ENCODE assay signal across 23 cellular contexts in genomic region chr16:28573738-28574718, GRCh38. TPM values are rescaled to one million over a fixed set of nuclear protein-coding genes. Genes with fewer than 3 reads are reported as not detected.
DNase-seq lines count a peak whose midpoint lies in the region; ATAC-seq and TF ChIP-seq lines count a peak whose summit lies in the region.
"Had no signal": no experiment of that assay in that cellular context is flagged by ENCODE, and none has a peak within 500 bp of the region (broad histone marks: within the 10 kb centered on the region; RNA-seq: fewer than 3 reads in every experiment).

No MANE protein-coding gene starts in this region.

- H3K27ac ChIP-seq in lung (ENCODE audit: low read depth in 1 of 2, low read length in 1 of 2) (peak overlapping the region in 1 of 2 donors; percentile 76), testis (peak overlapping the region; percentile 83), vagina (no peak overlapping the region)
- H3K27ac ChIP-seq in CD8-positive, alpha-beta memory T cell (ENCODE audit: low read depth, low read length): no peak overlapping the region

- POLR2A ChIA-PET in CD8-positive, alpha-beta memory T cell (lab: Charles Lee): no interaction called here

- H3K4me3 Mint-ChIP-seq in activated naive CD4-positive, alpha-beta T cell treated with anti-CD3 and anti-CD28 coated beads, Interleukin-2, amount 50 U/mL, for 24 hours: no peak overlapping the region
- no peak overlapping the region for H3K4me3 Mint-ChIP-seq in central memory CD8-positive, alpha-beta T cell
- no peak overlapping the region for H3K4me3 Mint-ChIP-seq in CD8-positive, alpha-beta memory T cell
- H3K4me3 Mint-ChIP-seq: activated naive CD4-positive, alpha-beta T cell treated with anti-CD3 and anti-CD28 coated beads for 36 hours had no signal

- H3K36me3 ChIP-seq in lung (ENCODE audit: control insufficient read depth in 2 of 2, insufficient read depth in 2 of 2, low read length in 2 of 2) (no peaks in the 10 kb centered on the region), testis (ENCODE audit: low read depth, missing control alignments) (no peaks in the 10 kb centered on the region), vagina (no peaks in the 10 kb centered on the region)
- H3K36me3 ChIP-seq in CD8-positive, alpha-beta memory T cell (ENCODE audit: insufficient read depth, low read length): no peaks in the 10 kb centered on the region

- H3K4me1 Mint-ChIP-seq in activated naive CD4-positive, alpha-beta T cell treated with anti-CD3 and anti-CD28 coated beads, Interleukin-2, amount 50 U/mL, for 24 hours: peaks cover 39% of the 10 kb centered on the region
- peaks cover 46% of the 10 kb centered on the region for H3K4me1 Mint-ChIP-seq in central memory CD8-positive, alpha-beta T cell
- H3K4me1 Mint-ChIP-seq in CD8-positive, alpha-beta memory T cell: peaks cover 38 to 56% (median 43%) of the 10 kb centered on the region in 3 donors

- H3K27ac Mint-ChIP-seq in activated naive CD4-positive, alpha-beta T cell treated with anti-CD3 and anti-CD28 coated beads, Interleukin-2, amount 50 U/mL, for 24 hours: peak overlapping the region; percentile 42
- H3K27ac Mint-ChIP-seq in central memory CD8-positive, alpha-beta T cell (ENCODE audit: low read depth): peak overlapping the region; percentile 66
- peak overlapping the region in 4 of 8 donors; percentile 13 to 96 (median 56) for H3K27ac Mint-ChIP-seq in CD8-positive, alpha-beta memory T cell
- H3K27ac Mint-ChIP-seq: activated naive CD4-positive, alpha-beta T cell treated with anti-CD3 and anti-CD28 coated beads for 36 hours had no signal

- WGBS in lung, 2 donors: 60 to 64% methylated on average over 17 of the region's 17 CpGs
- WGBS in testis, 2 donors: 55 to 58% methylated on average over 17 of the region's 17 CpGs

- H3K27me3 ChIP-seq in lung (ENCODE audit: control insufficient read depth, insufficient read depth): no peaks in the 10 kb centered on the region
- no peaks in the 10 kb centered on the region for H3K27me3 ChIP-seq in testis
- H3K27me3 ChIP-seq in vagina: no peaks in the 10 kb centered on the region
- no peaks in the 10 kb centered on the region for H3K27me3 ChIP-seq in CD8-positive, alpha-beta memory T cell (ENCODE audit: insufficient read depth, low read length, poor library complexity, severe bottlenecking)
- H3K27me3 ChIP-seq: spleen had no signal

- no peaks in the 10 kb centered on the region for H3K27me3 Mint-ChIP-seq in activated naive CD4-positive, alpha-beta T cell treated with anti-CD3 and anti-CD28 coated beads, Interleukin-2, amount 50 U/mL, for 24 hours
- H3K27me3 Mint-ChIP-seq in central memory CD8-positive, alpha-beta T cell: no peaks in the 10 kb centered on the region
- no peaks in the 10 kb centered on the region for H3K27me3 Mint-ChIP-seq in CD8-positive, alpha-beta memory T cell

- CTCF ChIA-PET in CD8-positive, alpha-beta memory T cell (lab: Charles Lee): interaction anchor here (1.1 to 1.3 kb wide), 2 partner anchors 8 to 247 kb away, joined by 3 read pairs; no protein-coding TSS in a partner anchor

- peaks cover 0 to 1% of the 10 kb centered on the region in 2 donors for H3K9me3 ChIP-seq in lung (ENCODE audit: control insufficient read depth in 2 of 2, insufficient read depth in 1 of 2, low read length in 1 of 2)
- no peaks in the 10 kb centered on the region for H3K9me3 ChIP-seq in testis
- H3K9me3 ChIP-seq in vagina: no peaks in the 10 kb centered on the region
- no peaks in the 10 kb centered on the region for H3K9me3 ChIP-seq in CD8-positive, alpha-beta memory T cell (ENCODE audit: low read length)
- H3K9me3 ChIP-seq: psoas muscle, spleen had no signal

- no peak for DNase-seq in activated naive CD4-positive, alpha-beta T cell (lab: John Stamatoyannopoulos, UW)
- DNase-seq in central memory CD8-positive, alpha-beta T cell (ENCODE audit: low spot score in 2 of 2): no peak
- DNase-seq in lung (ENCODE audit: low spot score) (no peak), testis (peak; percentile 23), vagina (ENCODE audit: extremely low spot score in 2 of 2) (no peak), EL (no peak)
- DNase-seq in CD8-positive, alpha-beta memory T cell: no peak
- DNase-seq: activated CD4-positive, alpha-beta T cell treated with anti-CD3 and anti-CD28 coated beads for 48 hours; activated CD8-positive, alpha-beta memory T cell treated with anti-CD3 and anti-CD28 coated beads, Interleukin-2, amount 50 U/mL, for 48 hours; activated naive CD4-positive, alpha-beta T cell treated with anti-CD3 and anti-CD28 coated beads for 36 hours; dermis blood vessel endothelial cell; DND-41; foreskin melanocyte; GOT3; NCI-H146; NCI-H2227 treated with DMSO at 0.1 percent for 48 hours; psoas muscle; RPMI8226; spleen; stimulated activated CD8-positive, alpha-beta memory T cell treated with anti-CD3 and anti-CD28 coated beads, Interleukin-4, amount 100 ng/mL, for 48 hours; SW 1271 had no signal

- H3K36me3 Mint-ChIP-seq in activated naive CD4-positive, alpha-beta T cell treated with anti-CD3 and anti-CD28 coated beads, Interleukin-2, amount 50 U/mL, for 24 hours: no peaks in the 10 kb centered on the region
- H3K36me3 Mint-ChIP-seq in central memory CD8-positive, alpha-beta T cell (ENCODE audit: insufficient read depth): peaks cover 13% of the 10 kb centered on the region
- peaks cover 0 to 46% (median 3%) of the 10 kb centered on the region in 3 donors for H3K36me3 Mint-ChIP-seq in CD8-positive, alpha-beta memory T cell

- no peak for TF ChIP-seq POLR2A in testis (IDR thresholded peaks at IDR 0.05)
- TF ChIP-seq POLR2A in vagina (IDR thresholded peaks at IDR 0.05): no peak

- TF ChIP-seq CTCF in lung (IDR thresholded peaks at IDR 0.05; ENCODE audit: control extremely low read depth, extremely low read depth) (no peak), testis (IDR thresholded peaks at IDR 0.05) (no peak), vagina (IDR thresholded peaks at IDR 0.05) (no peak)

- no peak for ATAC-seq in central memory CD8-positive, alpha-beta T cell (replicated peaks; ENCODE audit: extremely low read depth, poor library complexity, severe bottlenecking)
- peak; percentile 17 for ATAC-seq in lung (ENCODE audit: insufficient read depth, low FRiP score)

- H3K4me1 ChIP-seq in lung (ENCODE audit: control insufficient read depth in 2 of 2, insufficient read depth in 2 of 2, low read length in 2 of 2) (peaks cover 6 to 22% of the 10 kb centered on the region in 2 donors), testis (peaks cover 36% of the 10 kb centered on the region), vagina (peaks cover 18% of the 10 kb centered on the region)
- H3K4me1 ChIP-seq in CD8-positive, alpha-beta memory T cell (ENCODE audit: insufficient read depth, low read length): no peaks in the 10 kb centered on the region

- H3K9me3 Mint-ChIP-seq in activated naive CD4-positive, alpha-beta T cell treated with anti-CD3 and anti-CD28 coated beads, Interleukin-2, amount 50 U/mL, for 24 hours: no peaks in the 10 kb centered on the region
- no peaks in the 10 kb centered on the region for H3K9me3 Mint-ChIP-seq in central memory CD8-positive, alpha-beta T cell
- H3K9me3 Mint-ChIP-seq in CD8-positive, alpha-beta memory T cell: no peaks in the 10 kb centered on the region
- H3K9me3 Mint-ChIP-seq: activated naive CD4-positive, alpha-beta T cell treated with anti-CD3 and anti-CD28 coated beads for 36 hours had no signal

- intact Hi-C loops in testis (cut with DNase I; ENCODE audit: low total_unique reads): no loop called here
- intact Hi-C loops in vagina (cut with DNase I): no loop called here

- H3K4me3 ChIP-seq in lung (no peak overlapping the region), testis (no peak overlapping the region), vagina (no peak overlapping the region)
- no peak overlapping the region for H3K4me3 ChIP-seq in CD8-positive, alpha-beta memory T cell (ENCODE audit: low read length)
- H3K4me3 ChIP-seq: psoas muscle, spleen had no signal

RNA-seq across cellular contexts. Expression of gene SGF29, which starts 20.3 kb away (rescaled TPM):
- total RNA-seq in lung (10 to 100 TPM; 17.8 to 30.4 TPM), testis (10 to 100 TPM; 82.3 to 94.5 TPM), vagina (16.5 TPM)
- polyA plus RNA-seq in lung (10 to 100 TPM; 18.5 to 46.6 TPM), testis (ENCODE audit: insufficient read depth, low read depth, low replicate concordance) (76.7 TPM)
- total RNA-seq in CD8-positive, alpha-beta memory T cell: 10 to 100 TPM; 37.9 to 39.8 TPM
- 56.9 TPM for polyA plus RNA-seq in CD8-positive, alpha-beta memory T cell

RNA-seq across cellular contexts. Expression of gene SULT1A2, which starts 22.8 kb away (rescaled TPM):
- total RNA-seq in lung: 1 to 10 TPM; 3.7 to 6.4 TPM
- 10 to 100 TPM in 1 of 2 donors, 1 to 10 TPM in 1; 5.7 to 14.2 TPM for polyA plus RNA-seq in lung
- total RNA-seq in testis: 1 to 10 TPM; 1.1 to 2.5 TPM
- polyA plus RNA-seq in testis (ENCODE audit: insufficient read depth, low read depth, low replicate concordance): 0.96 TPM
- total RNA-seq in vagina: not detected
- under 1 TPM; 0.29 to 0.46 TPM for total RNA-seq in CD8-positive, alpha-beta memory T cell
- not detected for polyA plus RNA-seq in CD8-positive, alpha-beta memory T cell
- total RNA-seq: dermis blood vessel endothelial cell had no signal

RNA-seq across cellular contexts. Expression of gene NUPR1, which starts 35.3 kb away (rescaled TPM):
- total RNA-seq in lung (100 to 1,000 TPM in 1 of 2 donors, 1 to 10 TPM in 1; 8.0 to 212 TPM), testis (10 to 100 TPM; 38.0 to 46.6 TPM), vagina (62.1 TPM)
- polyA plus RNA-seq in lung (100 to 1,000 TPM; 192 to 828 TPM), testis (ENCODE audit: insufficient read depth, low read depth, low replicate concordance) (159 TPM)
- not detected for total RNA-seq in CD8-positive, alpha-beta memory T cell
- polyA plus RNA-seq in CD8-positive, alpha-beta memory T cell: not detected
- total RNA-seq: activated naive CD4-positive, alpha-beta T cell treated with anti-CD3 and anti-CD28 coated beads for 36 hours; epithelial cell of proximal tubule had no signal

RNA-seq across cellular contexts. Expression of gene SULT1A1, which starts 35.8 kb away (rescaled TPM):
- 10 to 100 TPM; 37.3 to 43.1 TPM for total RNA-seq in lung
- 100 to 1,000 TPM in 1 of 2 donors, 10 to 100 TPM in 1; 34.6 to 118 TPM for polyA plus RNA-seq in lung
- 10 to 100 TPM; 34.9 to 42.6 TPM for total RNA-seq in testis
- polyA plus RNA-seq in testis (ENCODE audit: insufficient read depth, low read depth, low replicate concordance): 50.9 TPM
- total RNA-seq in vagina: 11.5 TPM
- total RNA-seq in CD8-positive, alpha-beta memory T cell: 1 to 10 TPM; 5.9 to 7.4 TPM
- 7.3 TPM for polyA plus RNA-seq in CD8-positive, alpha-beta memory T cell

Comparison
In these comparisons a context has a peak if more than half of its experiments do, and no peak if none do; other contexts are left out.
1. H3K27ac ChIP-seq: peak in testis (2 of 2); none in vagina (single experiment) and CD8-positive, alpha-beta memory T cell (single experiment).
2. RNA of gene NUPR1, which starts 35.3 kb away (total RNA-seq): 8.0 to 212 TPM in lung, 62.1 TPM in vagina (single experiment) and 38.0 to 46.6 TPM in testis; not detected in CD8-positive, alpha-beta memory T cell; every median in the first group is over 4 times any median in the second.